ENCODE assay signal across 1 cellular context in the genomic region with DNA sequence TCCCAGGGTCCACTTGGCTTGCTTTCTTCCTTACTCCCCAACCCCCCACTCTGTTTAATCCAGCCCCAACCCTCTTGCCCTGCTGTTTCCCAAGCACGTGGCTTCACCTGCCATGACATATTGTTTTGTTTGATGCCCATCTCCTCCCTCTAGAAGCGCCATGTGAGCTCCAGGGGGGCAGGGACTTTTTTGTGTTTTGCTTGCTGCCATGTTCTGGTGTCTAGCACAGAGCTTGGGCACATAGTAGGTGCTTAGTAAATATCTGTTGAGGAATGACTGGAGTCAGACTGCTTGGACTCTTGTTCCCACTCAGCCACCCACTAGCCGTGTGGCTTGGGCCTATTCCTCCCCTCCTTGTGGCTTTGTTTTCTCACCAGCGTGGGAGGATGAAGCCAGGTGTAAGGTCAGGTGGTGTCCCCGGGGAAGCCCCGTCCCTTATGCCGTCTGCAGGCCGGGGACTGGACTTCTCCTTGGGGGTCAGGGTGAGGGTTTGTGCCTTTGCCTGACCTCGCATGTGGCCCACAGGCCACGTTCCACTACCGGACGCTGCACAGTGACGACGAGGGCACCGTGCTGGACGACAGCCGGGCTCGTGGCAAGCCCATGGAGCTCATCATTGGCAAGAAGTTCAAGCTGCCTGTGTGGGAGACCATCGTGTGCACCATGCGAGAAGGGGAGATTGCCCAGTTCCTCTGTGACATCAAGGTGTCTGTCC.
TF ChIP-seq lines count a peak whose summit lies in the region.

No MANE protein-coding gene starts in this region.

TF ChIP-seq in IMR-90, 13 proteins besides CTCF, POLR2A, EP300 and RAD21:
- TF ChIP-seq CHD1 (IDR thresholded peaks at IDR 0.05; ENCODE audit: low read depth, low read length) = no peak
- TF ChIP-seq SMC3 (IDR thresholded peaks at IDR 0.05; ENCODE audit: low read depth, low read length) = no peak
